In genomic region chr3:15332405-15333098, GRCh38 we compare ENCODE assay signal across 8 cellular contexts. TPM values are rescaled to one million over a fixed set of nuclear protein-coding genes. Genes with fewer than 3 reads are reported as not detected.
DNase-seq lines count a peak whose midpoint lies in the region; ATAC-seq and TF ChIP-seq lines count a peak whose summit lies in the region.

A gene with protein sequence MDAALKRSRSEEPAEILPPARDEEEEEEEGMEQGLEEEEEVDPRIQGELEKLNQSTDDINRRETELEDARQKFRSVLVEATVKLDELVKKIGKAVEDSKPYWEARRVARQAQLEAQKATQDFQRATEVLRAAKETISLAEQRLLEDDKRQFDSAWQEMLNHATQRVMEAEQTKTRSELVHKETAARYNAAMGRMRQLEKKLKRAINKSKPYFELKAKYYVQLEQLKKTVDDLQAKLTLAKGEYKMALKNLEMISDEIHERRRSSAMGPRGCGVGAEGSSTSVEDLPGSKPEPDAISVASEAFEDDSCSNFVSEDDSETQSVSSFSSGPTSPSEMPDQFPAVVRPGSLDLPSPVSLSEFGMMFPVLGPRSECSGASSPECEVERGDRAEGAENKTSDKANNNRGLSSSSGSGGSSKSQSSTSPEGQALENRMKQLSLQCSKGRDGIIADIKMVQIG (minus strand): TSS chr3:15332586. CDS start chr3:15332408, 178 bp downstream.

- POLR2A ChIA-PET in T-cell (lab: Charles Lee): interaction anchor here (0.6 to 1.6 kb wide), 3 partner anchors 13 to 40 kb away, joined by 3 to 5 read pairs (median 4); no protein-coding TSS in a partner anchor

- H3K36me3 ChIP-seq in DOHH2 (ENCODE audit: control insufficient read depth, low read length) (peaks cover 38% of the 10 kb centered on the region), adrenal gland (replicated peaks in 1 of 2) (peaks cover 0 to 18% of the 10 kb centered on the region in 2 donors), heart right ventricle (peaks cover 0 to 24% (median 0%) of the 10 kb centered on the region in 9 donors), urinary bladder (ENCODE audit: insufficient read depth) (no peaks in the 10 kb centered on the region)

- H3K27me3 Mint-ChIP-seq in T-cell: no peaks in the 10 kb centered on the region

- TF ChIP-seq POLR2A in adrenal gland (IDR thresholded peaks at IDR 0.05): peak; percentile 93 to 94

- H3K36me3 Mint-ChIP-seq in T-cell: peaks cover 22% of the 10 kb centered on the region

- no peaks in the 10 kb centered on the region for H4K20me1 ChIP-seq in DOHH2 (ENCODE audit: control insufficient read depth, insufficient read depth, low read depth, low read length)

- peaks cover 14% of the 10 kb centered on the region for H3F3A ChIP-seq in DOHH2 (ENCODE audit: control insufficient read depth, insufficient read depth)

- peak within 1 kb of the TSS; percentile 87 for H3K4me2 ChIP-seq in DOHH2 (ENCODE audit: low read length)

- 7 to 38% (median 22%) methylated on average over 17 to 66 of the region's 66 CpGs for WGBS in adrenal gland, 4 donors
- 12 to 22% methylated on average over 38 to 66 of the region's 66 CpGs for WGBS in heart right ventricle, 2 donors
- 12% methylated on average over 66 of the region's 66 CpGs for WGBS in urinary bladder

- peak; percentile 70 for ATAC-seq in GM21526 (IDR thresholded peaks at IDR 0.05; ENCODE audit: low FRiP score, unreplicated experiment)
- ATAC-seq in T-cell (replicated peaks in 1 of 4): peak; percentile 93 to 95 (median 94)
- peak; percentile 86 to 93 (median 90) for ATAC-seq in heart right ventricle

- H3K4me3 ChIP-seq in DOHH2 (ENCODE audit: low read length) (peak within 1 kb of the TSS; percentile 88), adrenal gland (peak within 1 kb of the TSS; percentile 35 to 90 (median 76)), heart right ventricle (peak within 1 kb of the TSS; percentile 68 to 98 (median 85)), urinary bladder (ENCODE audit: low read depth, low read length) (peak within 1 kb of the TSS; percentile 89)
- H3K4me3 ChIP-seq in Jurkat, Clone E6-1 (ENCODE audit: low read length): peak within 1 kb of the TSS; percentile 82

- H3K27ac ChIP-seq in DOHH2 (ENCODE audit: low read depth, low read length) (peak within 1 kb of the TSS; percentile 39), adrenal gland (peak within 1 kb of the TSS; percentile 82 to 100 (median 98)), heart right ventricle (peak within 1 kb of the TSS in 9 of 10 donors; percentile 69 to 97 (median 87)), urinary bladder (ENCODE audit: low read depth) (peak within 1 kb of the TSS; percentile 72)

- peaks cover 55 to 59% (median 56%) of the 10 kb centered on the region in 3 donors for H3K4me1 Mint-ChIP-seq in T-cell

- H3K79me2 ChIP-seq in DOHH2 (ENCODE audit: control insufficient read depth, low read length): peaks cover 44% of the 10 kb centered on the region

- no peaks in the 10 kb centered on the region for H3K27me3 ChIP-seq in DOHH2 (ENCODE audit: control insufficient read depth, low read length)
- H3K27me3 ChIP-seq in adrenal gland: no peaks in the 10 kb centered on the region
- H3K27me3 ChIP-seq in heart right ventricle: no peaks in the 10 kb centered on the region

- CTCF ChIA-PET in T-cell (lab: Charles Lee): interaction anchor here (0.5 to 2.9 kb wide), 31 partner anchors 9 to 243 kb away, joined by 3 to 46 read pairs (median 4); partner anchors contain the start of gene CAPN7 (in 1 of the 2)

- peak within 1 kb of the TSS; percentile 88 to 96 (median 96) for H3K4me3 Mint-ChIP-seq in T-cell

- intact Hi-C loops in adrenal gland (cut with DNase I): loop anchor here (5.0 kb wide), 1 partner anchor 65 kb away; no protein-coding TSS in a partner anchor
- intact Hi-C loops in heart right ventricle (cut with DNase I): loop anchor here (1.0 to 5.0 kb wide), 6 partner anchors 45 to 66 kb away; no protein-coding TSS in a partner anchor
- intact Hi-C loops in posterior cingulate gyrus (cut with DNase I): loop anchor here (1.0 kb wide), 1 partner anchor 64 kb away; no protein-coding TSS in a partner anchor

- no peak for DNase-seq in Jurkat, Clone E6-1 (ENCODE audit: low read depth, low spot score)
- peak; percentile 30 to 79 (median 64) for DNase-seq in T-cell
- DNase-seq in adrenal gland: peak; percentile 86 to 92 (median 90)
- DNase-seq in heart right ventricle: peak; percentile 69 to 76
- DNase-seq in posterior cingulate gyrus: peak; percentile 62 to 96 (median 76)

- peak; percentile 64 for TF ChIP-seq CTCF in DOHH2 (IDR thresholded peaks at IDR 0.05; ENCODE audit: low read depth, low read length, poor library complexity, severe bottlenecking)
- peak; percentile 22 to 92 (median 62) for TF ChIP-seq CTCF in adrenal gland (IDR thresholded peaks at IDR 0.05)
- TF ChIP-seq CTCF in heart right ventricle (IDR thresholded peaks at IDR 0.05): peak; percentile 63 to 95 (median 81)

- H3K9me3 ChIP-seq in DOHH2 (ENCODE audit: control insufficient read depth, insufficient read depth, low read length): no peaks in the 10 kb centered on the region
- no peaks in the 10 kb centered on the region for H3K9me3 ChIP-seq in adrenal gland (replicated peaks in 1 of 3)
- no peaks in the 10 kb centered on the region for H3K9me3 ChIP-seq in heart right ventricle

- no peaks in the 10 kb centered on the region for H3K9me3 Mint-ChIP-seq in T-cell

- H3K4me1 ChIP-seq in DOHH2 (ENCODE audit: control insufficient read depth, low read length) (peaks cover 60% of the 10 kb centered on the region), adrenal gland (replicated peaks in 1 of 2) (peaks cover 38 to 54% of the 10 kb centered on the region in 2 donors), heart right ventricle (peaks cover 0 to 51% (median 43%) of the 10 kb centered on the region in 9 donors), urinary bladder (ENCODE audit: insufficient read depth) (no peaks in the 10 kb centered on the region)

- H3K27ac Mint-ChIP-seq in T-cell: peak within 1 kb of the TSS; percentile 92 to 94

- no peaks in the 10 kb centered on the region for H3K9me2 ChIP-seq in DOHH2 (replicated peaks; ENCODE audit: control insufficient read depth, low read length)

RNA-seq across cellular contexts. Expression of the gene that starts here (rescaled TPM):
- polyA plus RNA-seq in Jurkat, Clone E6-1 (2012; ENCODE audit: insufficient read depth, insufficient read length): 11.2 TPM
- total RNA-seq in T-cell (10 to 100 TPM; 25.0 to 66.7 (median 41.7) TPM), adrenal gland (100 to 1,000 TPM; 134 to 830 (median 180) TPM), heart right ventricle (10 to 100 TPM in 4 of 10 donors, 1 to 10 TPM in 6; 6.7 to 22.4 (median 9.4) TPM), urinary bladder (55.6 TPM)
- polyA plus RNA-seq in adrenal gland (1,000 to 10,000 TPM in 1 of 3 donors, 100 to 1,000 TPM in 2; 119 to 1,158 (median 135) TPM), heart right ventricle (10 to 100 TPM in 1 of 2 donors, 1 to 10 TPM in 1; 9.9 to 11.4 TPM), urinary bladder (44.8 TPM)

Comparison
In these comparisons a context has a peak if more than half of its experiments do, and no peak if none do; other contexts are left out.
1. H3K27ac ChIP-seq: peak in every context shown above with its lines; median percentile 98 in adrenal gland; 87 in heart right ventricle; 72 in urinary bladder; 39 in DOHH2.